Comparison of ENCODE assay signal across 8 cellular contexts in genomic region chr3:49470714-49471420, GRCh38. TPM values are rescaled to one million over a fixed set of nuclear protein-coding genes. Genes with fewer than 3 reads are reported as not detected.
DNase-seq lines count a peak whose midpoint lies in the region; ATAC-seq and TF ChIP-seq lines count a peak whose summit lies in the region.

No MANE protein-coding gene starts in this region.

- H3K4me1 Mint-ChIP-seq in IgD-negative memory B cell: peaks cover 17 to 23% (median 22%) of the 10 kb centered on the region in 3 donors

- no peak for TF ChIP-seq POLR2A in lower leg skin (IDR thresholded peaks at IDR 0.05)

- H3K27ac ChIP-seq in DND-41 (ENCODE audit: low read length) (peak overlapping the region; percentile 79), tibial artery (peak overlapping the region; percentile 91 to 92)

- TF ChIP-seq CTCF in DND-41 (IDR thresholded peaks at IDR 0.05; ENCODE audit: borderline replicate concordance, extremely low read depth, low read length, poor library complexity, severe bottlenecking): peak; percentile 2
- TF ChIP-seq CTCF in astrocyte of the cerebellum (IDR thresholded peaks at IDR 0.05; ENCODE audit: low read depth, low read length, missing control alignments): no peak
- TF ChIP-seq CTCF in lower leg skin (IDR thresholded peaks at IDR 0.05): no peak
- no peak for TF ChIP-seq CTCF in tibial artery (IDR thresholded peaks at IDR 0.05)

- H3K36me3 ChIP-seq in DND-41 (ENCODE audit: insufficient read depth, low read length) (peaks cover under 1% of the 10 kb centered on the region), tibial artery (no peaks in the 10 kb centered on the region)

- DNase-seq in DND-41 (no peak), astrocyte of the cerebellum (ENCODE audit: low read depth) (no peak), lower leg skin (ENCODE audit: low spot score in 2 of 2) (no peak), tibial artery (no peak), medulla oblongata (ENCODE audit: extremely low spot score) (no peak)
- DNase-seq in activated effector memory CD4-positive, alpha-beta T cell treated with anti-CD3 and anti-CD28 coated beads, Interleukin-2, amount 50 U/mL, for 16 hours: no peak

- peak overlapping the region; percentile 84 for H3K9ac ChIP-seq in DND-41 (ENCODE audit: low read depth, low read length)

- no peaks in the 10 kb centered on the region for H3K9me3 ChIP-seq in DND-41 (ENCODE audit: insufficient read depth, low read length, severe bottlenecking)
- no peaks in the 10 kb centered on the region for H3K9me3 ChIP-seq in tibial artery

- peak overlapping the region; percentile 86 to 97 (median 91) for H3K27ac Mint-ChIP-seq in IgD-negative memory B cell

- H3K9me3 Mint-ChIP-seq in IgD-negative memory B cell: no peaks in the 10 kb centered on the region

- peak; percentile 34 for ATAC-seq in DND-41 (ENCODE audit: insufficient read depth, low read depth)
- ATAC-seq in GM21381 (IDR thresholded peaks at IDR 0.05; ENCODE audit: unreplicated experiment): peak; percentile 18

- peaks cover 13% of the 10 kb centered on the region; the same call in 1 of the 2 replicates for H4K20me1 ChIP-seq in DND-41 (ENCODE audit: insufficient read depth, low read length)

- H3K4me3 ChIP-seq in DND-41 (ENCODE audit: low read depth in 1 of 2, low read length in 2 of 2) (peak overlapping the region; percentile 73 to 87), astrocyte of the cerebellum (ENCODE audit: low read depth, low read length) (peak overlapping the region; percentile 68), lower leg skin (ENCODE audit: low read depth, poor library complexity, severe bottlenecking) (peak overlapping the region; percentile 74), tibial artery (peak overlapping the region; percentile 68 to 72)

- H3K27me3 ChIP-seq in DND-41 (ENCODE audit: insufficient read depth, low read length, poor library complexity) (no peaks in the 10 kb centered on the region), tibial artery (no peaks in the 10 kb centered on the region)

- peak overlapping the region; percentile 87 for H2AFZ ChIP-seq in DND-41 (ENCODE audit: low read depth, low read length)

- H3K36me3 Mint-ChIP-seq in IgD-negative memory B cell: peaks cover 1% of the 10 kb centered on the region

- in situ Hi-C loops in astrocyte of the cerebellum (cut with HindIII; ENCODE audit: low sequenced_read_pairs): no loop called here

- intact Hi-C loops in lower leg skin (cut with DNase I; ENCODE audit: low total_unique reads): no loop called here
- intact Hi-C loops in tibial artery (cut with DNase I; ENCODE audit: low total_unique reads): no loop called here

- H3K4me2 ChIP-seq in DND-41 (ENCODE audit: insufficient read depth, low read length): peak overlapping the region; percentile 81

- peaks cover 46% of the 10 kb centered on the region for H3K79me2 ChIP-seq in DND-41 (ENCODE audit: insufficient read depth, low read length)

- peaks cover 28% of the 10 kb centered on the region for H3K4me1 ChIP-seq in DND-41 (ENCODE audit: insufficient read depth, low read length)
- H3K4me1 ChIP-seq in tibial artery: peaks cover 0 to 44% (median 25%) of the 10 kb centered on the region in 4 donors

- peak overlapping the region; percentile 90 to 96 (median 94) for H3K4me3 Mint-ChIP-seq in IgD-negative memory B cell

- no peaks in the 10 kb centered on the region for H3K27me3 Mint-ChIP-seq in IgD-negative memory B cell

- 3 to 4% methylated on average over 17 to 22 of the region's 23 CpGs for WGBS in lower leg skin, 2 donors

RNA-seq across cellular contexts. Expression of gene DAG1, which starts 0.8 kb away (rescaled TPM):
- 8.9 TPM for polyA plus RNA-seq in IgD-negative memory B cell
- 10 to 100 TPM; 43.0 to 88.0 (median 65.5) TPM for total RNA-seq in lower leg skin

RNA-seq across cellular contexts. Expression of gene NICN1, which starts 41.7 kb away (rescaled TPM):
- 10.1 TPM for polyA plus RNA-seq in IgD-negative memory B cell
- 1 to 10 TPM; 3.4 to 6.7 (median 5.9) TPM for total RNA-seq in lower leg skin

RNA-seq across cellular contexts. Expression of gene AMT, which starts 48.6 kb away (rescaled TPM):
- 1.3 TPM for polyA plus RNA-seq in IgD-negative memory B cell
- total RNA-seq in lower leg skin: 1 to 10 TPM; 1.8 to 9.3 (median 5.4) TPM

RNA-seq across cellular contexts. Expression of gene TCTA, which starts 58.6 kb away (rescaled TPM):
- 34.2 TPM for polyA plus RNA-seq in IgD-negative memory B cell
- total RNA-seq in lower leg skin: 10 to 100 TPM in 3 of 4 donors, 1 to 10 TPM in 1; 6.6 to 26.4 (median 14.1) TPM

RNA-seq across cellular contexts. Expression of gene RHOA, which starts 59.1 kb away (rescaled TPM):
- 709 TPM for polyA plus RNA-seq in IgD-negative memory B cell
- total RNA-seq in lower leg skin: 100 to 1,000 TPM; 266 to 511 (median 312) TPM
